In the genomic region with DNA sequence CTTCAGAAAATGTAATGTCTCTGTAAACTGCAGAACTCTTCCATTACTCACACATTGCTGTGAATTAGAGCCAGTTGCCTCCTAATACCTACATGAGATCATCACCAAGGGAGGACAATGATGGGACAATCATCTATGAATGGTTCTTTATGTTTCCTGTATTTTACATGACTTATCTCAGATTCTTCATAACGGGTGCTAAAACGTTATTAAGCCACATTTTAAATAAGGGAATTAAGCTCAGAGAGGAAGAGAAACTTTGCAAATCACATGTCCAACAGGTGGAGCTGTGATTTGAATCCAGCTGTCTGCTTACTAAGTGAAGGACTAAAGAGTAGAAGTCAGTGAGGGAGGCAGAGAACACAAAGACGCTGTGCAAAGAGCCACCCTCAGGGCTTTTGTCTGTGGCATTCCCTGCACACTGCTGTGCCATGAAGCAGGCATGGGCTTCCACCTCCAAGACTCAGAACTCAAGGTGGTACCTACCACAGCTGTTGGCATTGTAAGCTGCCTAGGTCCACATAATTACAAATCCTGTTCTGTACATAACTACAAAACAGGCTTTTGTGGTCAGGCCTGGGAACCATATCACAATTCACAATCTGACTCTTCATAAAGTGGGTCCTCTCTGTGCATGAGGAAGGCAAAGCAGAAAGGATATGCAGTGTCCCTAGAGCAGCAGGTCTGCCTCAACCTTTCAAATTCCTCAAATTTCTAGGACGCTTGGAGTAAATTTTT, we compare ENCODE assay signal across 1 cellular context.
TF ChIP-seq lines count a peak whose summit lies in the region.

No MANE protein-coding gene starts in this region.

TF ChIP-seq in GM12878, 131 proteins besides CTCF, POLR2A, EP300 and RAD21 (continued from another document):
- TF ChIP-seq USF2 (IDR thresholded peaks at IDR 0.05; ENCODE audit: borderline replicate concordance, low read depth, low read length) (peak; percentile 31; the same call in 1 of the 2 replicates), EED (IDR thresholded peaks at IDR 0.05; ENCODE audit: low read depth) (peak; percentile 61), NR2C2 (IDR thresholded peaks at IDR 0.05; ENCODE audit: borderline replicate concordance, control insufficient read depth, insufficient read length, low read depth) (no peak), TCF3 (IDR thresholded peaks at IDR 0.05; ENCODE audit: borderline replicate concordance, insufficient read depth, low read depth, low read length) (peak; percentile 30; the same call in 1 of the 2 replicates), POLR2AphosphoS2 (IDR thresholded peaks at IDR 0.05; ENCODE audit: low read depth, low read length) (no peak), SMC3 (IDR thresholded peaks at IDR 0.05; ENCODE audit: borderline replicate concordance, low read length) (peak; percentile 38; the same call in 1 of the 2 replicates), BCL3 (IDR thresholded peaks at IDR 0.05; ENCODE audit: borderline replicate concordance, insufficient read depth, low read depth, low read length, poor library complexity, severe bottlenecking) (no peak), RELA (IDR thresholded peaks at IDR 0.05; ENCODE audit: borderline replicate concordance, partially characterized antibody) (no peak), HDGF (IDR thresholded peaks at IDR 0.05) (no peak), TCF7 (IDR thresholded peaks at IDR 0.05; ENCODE audit: borderline replicate concordance) (no peak), NBN (IDR thresholded peaks at IDR 0.05) (0 out of 2 replicates have a peak, but pooled peaks have one; percentile 13), RAD51 (IDR thresholded peaks at IDR 0.05) (peak; percentile 41; the same call in 1 of the 2 replicates), SREBF1 (IDR thresholded peaks at IDR 0.05; ENCODE audit: low read length) (no peak), IKZF1 (conservative IDR thresholded peaks at IDR 0.05) (no peak), CBX5 (IDR thresholded peaks at IDR 0.05; ENCODE audit: low read depth) (peak; percentile 41; the same call in 1 of the 2 replicates), PAX8 (IDR thresholded peaks at IDR 0.05) (no peak), NFIC (IDR thresholded peaks at IDR 0.05; ENCODE audit: low read depth, low read length) (peak; percentile 39; the same call in 1 of the 2 replicates), MEF2B (IDR thresholded peaks at IDR 0.05; ENCODE audit: partially characterized antibody, poor library complexity, severe bottlenecking) (no peak), JUNB (IDR thresholded peaks at IDR 0.05) (peak; percentile 13; the same call in 1 of the 2 replicates), MTA3 (IDR thresholded peaks at IDR 0.05; ENCODE audit: borderline replicate concordance, low read length) (no peak), DPF2 (IDR thresholded peaks at IDR 0.05) (0 out of 2 replicates have a peak, but pooled peaks have one; percentile 29), IRF4 (IDR thresholded peaks at IDR 0.05; ENCODE audit: low read depth, low read length) (peak; percentile 45; the same call in 1 of the 2 replicates), MEF2A (IDR thresholded peaks at IDR 0.05; ENCODE audit: insufficient read depth, low read depth, low read length) (no peak), TCF12 (IDR thresholded peaks at IDR 0.05; ENCODE audit: low read depth, low read length) (peak; percentile 83), RUNX3 (IDR thresholded peaks at IDR 0.05; ENCODE audit: low read length) (peak; percentile 84)
